ENCODE assay signal across 13 cellular contexts in genomic region chr19:16370671-16371391, GRCh38. TPM values are rescaled to one million over a fixed set of nuclear protein-coding genes. Genes with fewer than 3 reads are reported as not detected.
DNase-seq lines count a peak whose midpoint lies in the region; ATAC-seq lines count a peak whose summit lies in the region.
"Had no signal": no experiment of that assay in that cellular context is flagged by ENCODE, and none has a peak within 500 bp of the region (broad histone marks: within the 10 kb centered on the region; RNA-seq: fewer than 3 reads in every experiment).

No MANE protein-coding gene starts in this region.

- POLR2A ChIA-PET in naive thymus-derived CD8-positive, alpha-beta T cell (lab: Charles Lee) = interaction anchor here (0.5 to 34.9 kb wide), 26 partner anchors 3 to 1488 kb away, joined by 3 to 4622 read pairs (median 6); partner anchors contain the start of genes AKAP8, FAM32A, KLF2 and SMIM7

- DNase-seq in CD4-positive, CD25-positive, alpha-beta regulatory T cell = peak in 2 of 3 donors; percentile 19 to 79
- no peak for DNase-seq in activated T-cell treated with anti-CD3 and anti-CD28 coated beads, Interleukin-2, amount 50 U/mL, for 4 hours
- peak in 6 of 10 donors; percentile 12 to 58 (median 36) for DNase-seq in naive thymus-derived CD8-positive, alpha-beta T cell
- no peak for DNase-seq in stimulated activated CD4-positive, alpha-beta T cell treated with anti-CD3 and anti-CD28 coated beads, Interleukin-2, amount 100 ng/mL, for 24 hours
- no peak for DNase-seq in H7
- no peak for DNase-seq in NAMALWA (ENCODE audit: low spot score)
- DNase-seq: dermis blood vessel endothelial cell, gastrocnemius medialis, mesendoderm, NCI-H510A had no signal

- no peaks in the 10 kb centered on the region for H3K27me3 ChIP-seq in CD4-positive, CD25-positive, alpha-beta regulatory T cell (ENCODE audit: control insufficient read depth, insufficient read depth, low read length)
- H3K27me3 ChIP-seq in H7 (ENCODE audit: control insufficient read depth, insufficient read depth, low read length) = no peaks in the 10 kb centered on the region
- H3K27me3 ChIP-seq: gastrocnemius medialis, right lobe of liver had no signal

- H3K27me3 Mint-ChIP-seq in CD4-positive, CD25-positive, alpha-beta regulatory T cell = peaks cover 6% of the 10 kb centered on the region
- H3K27me3 Mint-ChIP-seq in activated T-cell treated with anti-CD3 and anti-CD28 coated beads, Interleukin-2, amount 50 U/mL, for 4 hours (ENCODE audit: low read depth) = peaks cover 4% of the 10 kb centered on the region
- peaks cover 0 to 2% (median 0%) of the 10 kb centered on the region in 5 donors for H3K27me3 Mint-ChIP-seq in naive thymus-derived CD8-positive, alpha-beta T cell

- no peaks in the 10 kb centered on the region for H3K36me3 ChIP-seq in CD4-positive, CD25-positive, alpha-beta regulatory T cell (ENCODE audit: control insufficient read depth, insufficient read depth, low read length)
- peaks cover 5% of the 10 kb centered on the region for H3K36me3 ChIP-seq in H7 (replicated peaks; ENCODE audit: control insufficient read depth, insufficient read depth, low read length)

- peak overlapping the region; percentile 66 for H3K4me3 ChIP-seq in CD4-positive, CD25-positive, alpha-beta regulatory T cell (ENCODE audit: low read depth, low read length)
- no peak overlapping the region for H3K4me3 ChIP-seq in H7 (ENCODE audit: insufficient read depth, low read depth, low read length)
- H3K4me3 ChIP-seq: gastrocnemius medialis, right lobe of liver had no signal

- H3K4me1 ChIP-seq in CD4-positive, CD25-positive, alpha-beta regulatory T cell (ENCODE audit: control insufficient read depth, insufficient read depth, low read length, poor library complexity, severe bottlenecking) = peaks cover 98% of the 10 kb centered on the region

- H3K4me1 Mint-ChIP-seq in CD4-positive, CD25-positive, alpha-beta regulatory T cell = peaks cover 25 to 53% (median 36%) of the 10 kb centered on the region in 4 donors
- H3K4me1 Mint-ChIP-seq in activated T-cell treated with anti-CD3 and anti-CD28 coated beads, Interleukin-2, amount 50 U/mL, for 4 hours (ENCODE audit: low read depth) = peaks cover 40% of the 10 kb centered on the region
- H3K4me1 Mint-ChIP-seq in naive thymus-derived CD8-positive, alpha-beta T cell = peaks cover 0 to 57% (median 20%) of the 10 kb centered on the region in 4 donors

- H3K36me3 Mint-ChIP-seq in CD4-positive, CD25-positive, alpha-beta regulatory T cell = peaks cover 9% of the 10 kb centered on the region
- H3K36me3 Mint-ChIP-seq in activated T-cell treated with anti-CD3 and anti-CD28 coated beads, Interleukin-2, amount 50 U/mL, for 4 hours (ENCODE audit: insufficient read depth) = peaks cover 22% of the 10 kb centered on the region
- H3K36me3 Mint-ChIP-seq in naive thymus-derived CD8-positive, alpha-beta T cell = no peaks in the 10 kb centered on the region

- H3K9me3 Mint-ChIP-seq in CD4-positive, CD25-positive, alpha-beta regulatory T cell = no peaks in the 10 kb centered on the region
- H3K9me3 Mint-ChIP-seq in activated T-cell treated with anti-CD3 and anti-CD28 coated beads, Interleukin-2, amount 50 U/mL, for 4 hours = no peaks in the 10 kb centered on the region
- H3K9me3 Mint-ChIP-seq in naive thymus-derived CD8-positive, alpha-beta T cell = no peaks in the 10 kb centered on the region

- H3K27ac Mint-ChIP-seq in CD4-positive, CD25-positive, alpha-beta regulatory T cell = peak overlapping the region in 1 of 3 donors; percentile 96
- H3K27ac Mint-ChIP-seq in naive thymus-derived CD8-positive, alpha-beta T cell = no peak overlapping the region

- ATAC-seq in CD4-positive, CD25-positive, alpha-beta regulatory T cell (ENCODE audit: low read depth in 2 of 2) = no peak
- ATAC-seq in GM19324 (IDR thresholded peaks at IDR 0.05; ENCODE audit: low FRiP score, unreplicated experiment) (peak; percentile 6), HG03342 (IDR thresholded peaks at IDR 0.05; ENCODE audit: unreplicated experiment) (no peak)
- ATAC-seq in activated T-cell treated with anti-CD3 and anti-CD28 coated beads, Interleukin-2, amount 50 U/mL, for 4 hours = no peak
- ATAC-seq in naive thymus-derived CD8-positive, alpha-beta T cell = no peak
- ATAC-seq: gastrocnemius medialis had no signal

- H3K4me3 Mint-ChIP-seq in CD4-positive, CD25-positive, alpha-beta regulatory T cell = peak overlapping the region in 1 of 4 donors; percentile 80
- H3K4me3 Mint-ChIP-seq in activated T-cell treated with anti-CD3 and anti-CD28 coated beads, Interleukin-2, amount 50 U/mL, for 4 hours = peak overlapping the region; percentile 62
- H3K4me3 Mint-ChIP-seq in naive thymus-derived CD8-positive, alpha-beta T cell = no peak overlapping the region

- no peaks in the 10 kb centered on the region for H3K9me3 ChIP-seq in CD4-positive, CD25-positive, alpha-beta regulatory T cell (ENCODE audit: control insufficient read depth in 2 of 2, low read length in 2 of 2)
- H3K9me3 ChIP-seq: gastrocnemius medialis, right lobe of liver had no signal

- H3K27ac ChIP-seq in CD4-positive, CD25-positive, alpha-beta regulatory T cell (ENCODE audit: insufficient read depth, low read length, poor library complexity, severe bottlenecking) = peak overlapping the region; percentile 93

RNA-seq across cellular contexts. Expression of gene KLF2, which starts 46.2 kb away (rescaled TPM):
- 725 TPM for total RNA-seq in CD4-positive, CD25-positive, alpha-beta regulatory T cell
- 100 to 1,000 TPM in 2 of 4 donors, 10 to 100 TPM in 2; 95.1 to 139 (median 118) TPM for polyA plus RNA-seq in CD4-positive, CD25-positive, alpha-beta regulatory T cell
- 1 to 10 TPM; 1.4 to 2.5 (median 2.4) TPM for total RNA-seq in activated T-cell treated with anti-CD3 and anti-CD28 coated beads, Interleukin-2, amount 50 U/mL, for 4 hours
- 100 to 1,000 TPM; 386 to 393 TPM for total RNA-seq in naive thymus-derived CD8-positive, alpha-beta T cell
- polyA plus RNA-seq in naive thymus-derived CD8-positive, alpha-beta T cell = 100 to 1,000 TPM; 115 to 216 (median 166) TPM
- not detected in 2 replicates for total RNA-seq in H7 (2014; rRNA removed; shearing (Covaris generic))

Comparison
In these comparisons a context has a peak if more than half of its experiments do, and no peak if none do; other contexts are left out.
1. DNase-seq: peak in CD4-positive, CD25-positive, alpha-beta regulatory T cell (2 of 3) and naive thymus-derived CD8-positive, alpha-beta T cell (6 of 10); none in activated T-cell treated with anti-CD3 and anti-CD28 coated beads, Interleukin-2, amount 50 U/mL, for 4 hours (single experiment), stimulated activated CD4-positive, alpha-beta T cell treated with anti-CD3 and anti-CD28 coated beads, Interleukin-2, amount 100 ng/mL, for 24 hours (0 of 2), H7 (single experiment) and NAMALWA (single experiment).
2. RNA of gene KLF2, which starts 46.2 kb away (total RNA-seq): 725 TPM in CD4-positive, CD25-positive, alpha-beta regulatory T cell (single experiment) and 386 to 393 TPM in naive thymus-derived CD8-positive, alpha-beta T cell; 1.4 to 2.5 TPM in activated T-cell treated with anti-CD3 and anti-CD28 coated beads, Interleukin-2, amount 50 U/mL, for 4 hours and not detected in H7; every median in the first group is over 100 times any median in the second.